ENCODE assay signal across 8 cellular contexts in genomic region chr18:79394438-79395307, GRCh38. TPM values are rescaled to one million over a fixed set of nuclear protein-coding genes. Genes with fewer than 3 reads are reported as not detected.
DNase-seq lines count a peak whose midpoint lies in the region; ATAC-seq lines count a peak whose summit lies in the region.

No MANE protein-coding gene starts in this region.

- ATAC-seq in effector memory CD8-positive, alpha-beta T cell (replicated peaks), result peak; percentile 46
- peak; percentile 12 for ATAC-seq in naive thymus-derived CD4-positive, alpha-beta T cell
- ATAC-seq in HG03442 (IDR thresholded peaks at IDR 0.05; ENCODE audit: unreplicated experiment), result no peak
- no peak for ATAC-seq in HG02981 (IDR thresholded peaks at IDR 0.05; ENCODE audit: unreplicated experiment)

- peak overlapping the region in 1 of 2 donors; percentile 59 for H3K27ac Mint-ChIP-seq in effector memory CD8-positive, alpha-beta T cell
- peak overlapping the region; percentile 61 to 89 (median 82) for H3K27ac Mint-ChIP-seq in naive thymus-derived CD4-positive, alpha-beta T cell
- H3K27ac Mint-ChIP-seq in stimulated activated naive CD8-positive, alpha-beta T cell treated with anti-CD3 and anti-CD28 coated beads, Interleukin-15, Interleukin-2, amounts not matched to agents 100 ng/mL and 50 ng/mL, for 24 hours, result peak overlapping the region; percentile 90

- POLR2A ChIA-PET in naive thymus-derived CD4-positive, alpha-beta T cell (lab: Charles Lee), result interaction anchor here (2.1 kb wide), 1 partner anchor 9 kb away, joined by 8 read pairs; no protein-coding TSS in a partner anchor

- H3K36me3 Mint-ChIP-seq in effector memory CD8-positive, alpha-beta T cell (ENCODE audit: insufficient read depth), result peaks cover 23% of the 10 kb centered on the region
- peaks cover 0 to 1% (median 0%) of the 10 kb centered on the region in 5 donors for H3K36me3 Mint-ChIP-seq in naive thymus-derived CD4-positive, alpha-beta T cell
- peaks cover 21% of the 10 kb centered on the region for H3K36me3 Mint-ChIP-seq in stimulated activated naive CD8-positive, alpha-beta T cell treated with anti-CD3 and anti-CD28 coated beads, Interleukin-15, Interleukin-2, amounts not matched to agents 100 ng/mL and 50 ng/mL, for 24 hours (ENCODE audit: low read depth)

- no peaks in the 10 kb centered on the region for H3K9me3 Mint-ChIP-seq in effector memory CD8-positive, alpha-beta T cell
- peaks cover 0 to 6% (median 0%) of the 10 kb centered on the region in 11 donors for H3K9me3 Mint-ChIP-seq in naive thymus-derived CD4-positive, alpha-beta T cell
- H3K9me3 Mint-ChIP-seq in stimulated activated naive CD8-positive, alpha-beta T cell treated with anti-CD3 and anti-CD28 coated beads, Interleukin-15, Interleukin-2, amounts not matched to agents 100 ng/mL and 50 ng/mL, for 24 hours, result no peaks in the 10 kb centered on the region

- H3K27ac ChIP-seq in naive thymus-derived CD4-positive, alpha-beta T cell (ENCODE audit: low read depth, low read length), result peak overlapping the region; percentile 48

- peaks cover 0 to 6% of the 10 kb centered on the region in 2 donors for H3K27me3 ChIP-seq in naive thymus-derived CD4-positive, alpha-beta T cell (ENCODE audit: control insufficient read depth in 2 of 2, insufficient read depth in 2 of 2, low read length in 2 of 2)

- DNase-seq in AG20443 (ENCODE audit: low spot score) (peak; percentile 55), HUDEP-2 (lab: John Stamatoyannopoulos, UW; ENCODE audit: unreplicated experiment in 76 of 76) (peak in 47 of 76 experiments; percentile 6 to 66 (median 41))
- DNase-seq in activated CD4-positive, alpha-beta T cell treated with anti-CD3 and anti-CD28 coated beads, Interleukin-2, amount 50 U/mL, for 48 hours, result peak; percentile 77 to 83
- peak; percentile 45 to 50 (median 50) for DNase-seq in effector memory CD8-positive, alpha-beta T cell
- peak in 6 of 9 donors; percentile 47 to 81 (median 57) for DNase-seq in naive thymus-derived CD4-positive, alpha-beta T cell

- H3K27me3 Mint-ChIP-seq in effector memory CD8-positive, alpha-beta T cell, result peaks cover 22 to 32% of the 10 kb centered on the region in 2 donors
- H3K27me3 Mint-ChIP-seq in naive thymus-derived CD4-positive, alpha-beta T cell, result peaks cover 0 to 32% (median 0%) of the 10 kb centered on the region in 5 donors
- peaks cover 17% of the 10 kb centered on the region for H3K27me3 Mint-ChIP-seq in stimulated activated naive CD8-positive, alpha-beta T cell treated with anti-CD3 and anti-CD28 coated beads, Interleukin-15, Interleukin-2, amounts not matched to agents 100 ng/mL and 50 ng/mL, for 24 hours

- H3K36me3 ChIP-seq in naive thymus-derived CD4-positive, alpha-beta T cell (ENCODE audit: control insufficient read depth in 2 of 3, insufficient read depth in 3 of 3, low read length in 3 of 3), result no peaks in the 10 kb centered on the region

- peak overlapping the region; percentile 77 to 78 for H3K4me3 Mint-ChIP-seq in effector memory CD8-positive, alpha-beta T cell
- H3K4me3 Mint-ChIP-seq in naive thymus-derived CD4-positive, alpha-beta T cell, result peak overlapping the region; percentile 79 to 90 (median 87)
- H3K4me3 Mint-ChIP-seq in stimulated activated naive CD8-positive, alpha-beta T cell treated with anti-CD3 and anti-CD28 coated beads, Interleukin-15, Interleukin-2, amounts not matched to agents 100 ng/mL and 50 ng/mL, for 24 hours, result peak overlapping the region; percentile 77

- intact Hi-C loops in naive thymus-derived CD4-positive, alpha-beta T cell (cut with micrococcal nuclease), result loop anchor here (1.0 to 10.0 kb wide), 9 partner anchors 8 to 713 kb away; partner anchors contain the start of genes ADNP2 (in 2 of the 2), CTDP1 (in 1 of the 2), HSBP1L1 (in 1 of the 2) and RBFA (in 1 of the 2)

- CTCF ChIA-PET in naive thymus-derived CD4-positive, alpha-beta T cell (lab: Charles Lee), result no interaction called here

- no peaks in the 10 kb centered on the region for H3K9me3 ChIP-seq in naive thymus-derived CD4-positive, alpha-beta T cell (ENCODE audit: control insufficient read depth in 2 of 3, low read length in 3 of 3)

- peaks cover 14 to 20% of the 10 kb centered on the region in 2 donors for H3K4me1 ChIP-seq in naive thymus-derived CD4-positive, alpha-beta T cell (ENCODE audit: control insufficient read depth in 2 of 2, insufficient read depth in 2 of 2, low read length in 2 of 2)

- H3K4me1 Mint-ChIP-seq in effector memory CD8-positive, alpha-beta T cell (ENCODE audit: low read depth in 2 of 2), result peaks cover 12 to 15% of the 10 kb centered on the region in 2 donors
- peaks cover 20 to 58% (median 48%) of the 10 kb centered on the region in 7 donors for H3K4me1 Mint-ChIP-seq in naive thymus-derived CD4-positive, alpha-beta T cell
- H3K4me1 Mint-ChIP-seq in stimulated activated naive CD8-positive, alpha-beta T cell treated with anti-CD3 and anti-CD28 coated beads, Interleukin-15, Interleukin-2, amounts not matched to agents 100 ng/mL and 50 ng/mL, for 24 hours (ENCODE audit: low read depth), result peaks cover 34% of the 10 kb centered on the region

- peak overlapping the region; percentile 59 for H3K4me3 ChIP-seq in naive thymus-derived CD4-positive, alpha-beta T cell (ENCODE audit: low read length)

RNA-seq across cellular contexts. Expression of gene NFATC1, which starts 1.1 kb away (rescaled TPM):
- 10 to 100 TPM; 44.3 to 87.2 (median 53.8) TPM for total RNA-seq in naive thymus-derived CD4-positive, alpha-beta T cell
- 10 to 100 TPM; 27.1 to 49.9 TPM for polyA plus RNA-seq in naive thymus-derived CD4-positive, alpha-beta T cell

Comparison
In these comparisons a context has a peak if more than half of its experiments do, and no peak if none do; other contexts are left out.
1. ATAC-seq: peak in effector memory CD8-positive, alpha-beta T cell (single experiment) and naive thymus-derived CD4-positive, alpha-beta T cell (single experiment); none in HG03442 (single experiment) and HG02981 (single experiment).
2. Peak in every context shown above with its lines, with median percentiles within 50 percentile points of each other: DNase-seq and H3K4me3 Mint-ChIP-seq.